Comparison of ENCODE assay signal across 14 cellular contexts in genomic region chr10:90641731-90642130, GRCh38.
DNase-seq lines count a peak whose midpoint lies in the region; ATAC-seq and TF ChIP-seq lines count a peak whose summit lies in the region.
"Had no signal": no experiment of that assay in that cellular context is flagged by ENCODE, and none has a peak within 500 bp of the region (broad histone marks: within the 10 kb centered on the region; RNA-seq: fewer than 3 reads in every experiment).

No MANE protein-coding gene starts in this region.

- intact Hi-C loops in stomach (cut with DNase I; ENCODE audit: low total_unique reads) = no loop called here

- H3K9me3 Mint-ChIP-seq in GM23338 = no peaks in the 10 kb centered on the region; the same call in 2 of the 3 replicates

- H3K4me2 ChIP-seq in GM23338 (no peak overlapping the region), osteoblast (ENCODE audit: insufficient read depth, low read length) (peak overlapping the region; percentile 40)

- in situ Hi-C loops in ACHN (cut with HindIII; ENCODE audit: low pct_ligation_motif_present, low pct_unique_long_range_greater_than_20kb, low sequenced_read_pairs) = no loop called here

- ATAC-seq in GM23338 (no peak), GM18520 (IDR thresholded peaks at IDR 0.05; ENCODE audit: unreplicated experiment) (no peak), foreskin keratinocyte (no peak)
- ATAC-seq: Panc1 had no signal

- H3K36me3 Mint-ChIP-seq in GM23338 (ENCODE audit: low read depth) = peaks cover 3% of the 10 kb centered on the region; the same call in 1 of the 3 replicates
- H3K36me3 Mint-ChIP-seq: CD4-positive, alpha-beta memory T cell had no signal

- H3K27ac ChIP-seq in GM23338 (ENCODE audit: low read depth) (no peak overlapping the region), osteoblast (ENCODE audit: low read depth, low read length) (no peak overlapping the region), stomach (peak overlapping the region in 3 of 5 donors; percentile 11 to 69 (median 27)), foreskin keratinocyte (no peak overlapping the region)

- H3K4me1 ChIP-seq in GM23338 (ENCODE audit: insufficient read depth) (0 out of 2 replicates have a peak, but pooled peaks cover 2% of the 10 kb centered on the region), osteoblast (ENCODE audit: insufficient read depth, low read length) (peaks cover 13% of the 10 kb centered on the region), stomach (peaks cover 0 to 14% (median 4%) of the 10 kb centered on the region in 4 donors), foreskin keratinocyte (peaks cover 3% of the 10 kb centered on the region)
- H3K4me1 ChIP-seq: BE2C had no signal

- DNase-seq in GM23338 (ENCODE audit: low spot score) = no peak
- peak; percentile 37 for DNase-seq in amniotic epithelial cell (ENCODE audit: low read depth)
- no peak for DNase-seq in osteoblast (ENCODE audit: insufficient read length, low spot score, missing footprints)
- DNase-seq in stomach = no peak
- no peak for DNase-seq in foreskin keratinocyte
- DNase-seq in ACHN = no peak
- DNase-seq: BE2C; CD4-positive, alpha-beta memory T cell; DMS79; HFFc6; NCI-H1105 treated with DMSO at 0.1 percent for 48 hours; NCI-H187 had no signal

- H3K79me2 ChIP-seq in GM23338 (replicated peaks; ENCODE audit: insufficient read depth) = no peaks in the 10 kb centered on the region
- H3K79me2 ChIP-seq in osteoblast (ENCODE audit: insufficient read depth, low read length) = no peaks in the 10 kb centered on the region

- 59 to 83% (median 69%) methylated on average over 4 of the region's 4 CpGs for WGBS in stomach, 5 donors

- H3K9me2 ChIP-seq in GM23338 (ENCODE audit: insufficient read depth) = no peaks in the 10 kb centered on the region

- peak overlapping the region; percentile 45 for H3K27ac Mint-ChIP-seq in GM23338
- H3K27ac Mint-ChIP-seq: CD4-positive, alpha-beta memory T cell; HFFc6 had no signal

- TF ChIP-seq POLR2A in stomach (IDR thresholded peaks at IDR 0.05) = no peak

- H3K27me3 Mint-ChIP-seq in GM23338 (ENCODE audit: insufficient read depth, low read depth, poor library complexity) = no peaks in the 10 kb centered on the region
- H3K27me3 Mint-ChIP-seq: CD4-positive, alpha-beta memory T cell had no signal

- no peak for TF ChIP-seq EP300 in stomach (IDR thresholded peaks at IDR 0.05)

- no peak for TF ChIP-seq CTCF in GM23338 (conservative IDR thresholded peaks at IDR 0.05; ENCODE audit: low read depth in 2 of 2)
- TF ChIP-seq CTCF in osteoblast (IDR thresholded peaks at IDR 0.05; ENCODE audit: extremely low read depth, low read depth, low read length) = no peak
- TF ChIP-seq CTCF in stomach (IDR thresholded peaks at IDR 0.05) = no peak
- no peak for TF ChIP-seq CTCF in foreskin keratinocyte (conservative IDR thresholded peaks at IDR 0.05)

- H3K4me3 ChIP-seq in GM23338 (no peak overlapping the region), osteoblast (ENCODE audit: insufficient read depth, low read length) (no peak overlapping the region), stomach (no peak overlapping the region)

- no peaks in the 10 kb centered on the region for H3F3A ChIP-seq in GM23338 (replicated peaks; ENCODE audit: low read depth)

- H3K9me3 ChIP-seq in osteoblast (ENCODE audit: low read depth, low read length) (no peaks in the 10 kb centered on the region), stomach (no peaks in the 10 kb centered on the region)
- H3K9me3 ChIP-seq: BE2C had no signal

- peaks cover 45% of the 10 kb centered on the region for H3K4me1 Mint-ChIP-seq in GM23338
- H3K4me1 Mint-ChIP-seq: CD4-positive, alpha-beta memory T cell had no signal

- H3K27me3 ChIP-seq in GM23338 (ENCODE audit: insufficient read depth) = no peaks in the 10 kb centered on the region
- no peaks in the 10 kb centered on the region for H3K27me3 ChIP-seq in osteoblast (ENCODE audit: insufficient read depth, low read length)
- no peaks in the 10 kb centered on the region for H3K27me3 ChIP-seq in stomach
- no peaks in the 10 kb centered on the region for H3K27me3 ChIP-seq in foreskin keratinocyte
- H3K27me3 ChIP-seq: BE2C had no signal

- no peak overlapping the region for H3K4me3 Mint-ChIP-seq in GM23338
- H3K4me3 Mint-ChIP-seq: CD4-positive, alpha-beta memory T cell; HFFc6 had no signal

- H4K20me1 ChIP-seq in GM23338 (replicated peaks; ENCODE audit: insufficient read depth) = no peaks in the 10 kb centered on the region
- no peaks in the 10 kb centered on the region for H4K20me1 ChIP-seq in osteoblast (ENCODE audit: insufficient read depth, low read length)

- H3K36me3 ChIP-seq in GM23338 (ENCODE audit: insufficient read depth) (no peaks in the 10 kb centered on the region), osteoblast (ENCODE audit: insufficient read depth, low read length) (no peaks in the 10 kb centered on the region), stomach (no peaks in the 10 kb centered on the region)
- H3K36me3 ChIP-seq: BE2C had no signal

- H2AFZ ChIP-seq in GM23338 (no peak overlapping the region), osteoblast (ENCODE audit: low read length) (no peak overlapping the region)

TF ChIP-seq in GM23338, 12 proteins besides CTCF, POLR2A, EP300 and RAD21 (continues in another document):
- TF ChIP-seq JUNB (IDR thresholded peaks at IDR 0.05; ENCODE audit: unreplicated experiment) (no peak), ETS1 (IDR thresholded peaks at IDR 0.05) (no peak), STAT1 (IDR thresholded peaks at IDR 0.05; ENCODE audit: unreplicated experiment) (no peak), ZNF462 (CRISPR knock-in tag; IDR thresholded peaks at IDR 0.05) (no peak), CREB1 (CRISPR knock-in tag; IDR thresholded peaks at IDR 0.05; ENCODE audit: low read depth) (no peak), ZNF114 (CRISPR knock-in tag; IDR thresholded peaks at IDR 0.05) (no peak), POLR2AphosphoS5 (IDR thresholded peaks at IDR 0.05; ENCODE audit: low read depth) (no peak), NANOG (IDR thresholded peaks at IDR 0.05; ENCODE audit: borderline replicate concordance) (no peak)

Comparison
In these comparisons a context has a peak if more than half of its experiments do, and no peak if none do; other contexts are left out.
1. H3K27ac ChIP-seq: peak in stomach (3 of 5); none in GM23338 (single experiment), osteoblast (single experiment) and foreskin keratinocyte (single experiment).